In the genomic region with DNA sequence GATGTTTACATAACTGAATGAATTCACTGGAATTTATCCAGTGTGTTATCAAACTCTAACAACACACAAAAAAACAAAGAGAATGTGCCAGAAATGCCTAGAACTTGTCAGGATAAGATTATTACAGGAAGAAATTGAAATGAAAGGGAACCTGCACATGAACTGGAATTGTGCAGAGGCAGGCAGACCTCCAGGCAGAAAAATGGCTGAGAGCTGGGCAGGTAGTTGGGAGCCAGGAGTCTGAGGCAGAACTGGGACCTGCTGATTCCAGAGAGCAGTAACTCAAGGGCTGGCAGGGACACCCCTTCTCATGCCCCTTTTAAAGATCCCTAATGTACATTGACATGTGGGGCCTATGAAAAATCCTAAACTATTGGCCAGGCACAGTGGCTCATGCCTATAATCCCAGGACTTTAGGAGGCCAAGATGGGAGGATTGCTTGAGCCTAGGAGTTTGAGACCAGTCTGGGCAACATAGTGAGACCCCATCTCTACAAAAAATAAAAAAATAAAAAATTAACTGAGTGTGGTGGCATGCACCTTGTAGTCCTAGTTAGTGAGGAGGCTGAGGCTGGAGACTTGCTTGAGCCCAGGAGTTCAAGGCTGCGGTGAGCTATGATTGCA, we compare ENCODE assay signal across 9 cellular contexts. TPM values are rescaled to one million over a fixed set of nuclear protein-coding genes. Genes with fewer than 3 reads are reported as not detected.
DNase-seq lines count a peak whose midpoint lies in the region; ATAC-seq, FAIRE-seq and TF ChIP-seq lines count a peak whose summit lies in the region.
"Had no signal": no experiment of that assay in that cellular context is flagged by ENCODE, and none has a peak within 500 bp of the region (broad histone marks: within the 10 kb centered on the region; RNA-seq: fewer than 3 reads in every experiment).

No MANE protein-coding gene starts in this region.

- ATAC-seq in activated T-cell treated with anti-CD3 and anti-CD28 coated beads, Interleukin-2, amount 50 U/mL, for 72 hours (replicated peaks in 1 of 2), result no peak

- peak overlapping the region; percentile 96 for H3K27ac Mint-ChIP-seq in activated T-cell treated with anti-CD3 and anti-CD28 coated beads, Interleukin-2, amount 50 U/mL, for 72 hours
- peak overlapping the region; percentile 93 for H3K27ac Mint-ChIP-seq in astrocyte (ENCODE audit: unreplicated experiment)

- H3K4me3 ChIP-seq in astrocyte (ENCODE audit: insufficient read depth, low read depth, low read length) (peak overlapping the region; percentile 75), lower leg skin (ENCODE audit: low read depth, poor library complexity, severe bottlenecking) (peak overlapping the region; percentile 55), transverse colon (peak overlapping the region; percentile 47 to 81 (median 66))

- peaks cover 17 to 42% of the 10 kb centered on the region in 2 donors for H3K36me3 Mint-ChIP-seq in activated T-cell treated with anti-CD3 and anti-CD28 coated beads, Interleukin-2, amount 50 U/mL, for 72 hours (ENCODE audit: insufficient read depth in 2 of 2)
- peaks cover 11% of the 10 kb centered on the region for H3K36me3 Mint-ChIP-seq in astrocyte (ENCODE audit: low read depth, unreplicated experiment)

- TF ChIP-seq EP300 in transverse colon (IDR thresholded peaks at IDR 0.05; ENCODE audit: low read depth), result no peak

- H3K27me3 Mint-ChIP-seq in activated T-cell treated with anti-CD3 and anti-CD28 coated beads, Interleukin-2, amount 50 U/mL, for 72 hours (ENCODE audit: low read depth), result no peaks in the 10 kb centered on the region
- H3K27me3 Mint-ChIP-seq in astrocyte (ENCODE audit: low read depth, unreplicated experiment), result no peaks in the 10 kb centered on the region

- H2AFZ ChIP-seq in astrocyte (ENCODE audit: low read depth, low read length), result peak overlapping the region; percentile 81

- H3K79me2 ChIP-seq in astrocyte (ENCODE audit: insufficient read depth, low read length), result no peaks in the 10 kb centered on the region

- FAIRE-seq in astrocyte (lab: Jason Lieb, UNC), result no peak
- FAIRE-seq: islet of Langerhans had no signal

- peaks cover 9% of the 10 kb centered on the region for H3K4me1 ChIP-seq in astrocyte (ENCODE audit: insufficient read depth, low read length)
- H3K4me1 ChIP-seq in transverse colon, result peaks cover 0 to 22% (median 10%) of the 10 kb centered on the region in 4 donors

- peaks cover 0 to 2% of the 10 kb centered on the region in 2 donors for H3K9me3 Mint-ChIP-seq in activated T-cell treated with anti-CD3 and anti-CD28 coated beads, Interleukin-2, amount 50 U/mL, for 72 hours
- no peaks in the 10 kb centered on the region for H3K9me3 Mint-ChIP-seq in astrocyte (ENCODE audit: unreplicated experiment)

- H3K27me3 ChIP-seq in astrocyte (ENCODE audit: insufficient read depth, low read length), result no peaks in the 10 kb centered on the region
- H3K27me3 ChIP-seq in transverse colon, result no peaks in the 10 kb centered on the region

- intact Hi-C loops in lower leg skin (cut with DNase I; ENCODE audit: low total_unique reads) (no loop called here), transverse colon (cut with DNase I; ENCODE audit: low total_unique reads) (no loop called here)

- H3K4me3 Mint-ChIP-seq in activated T-cell treated with anti-CD3 and anti-CD28 coated beads, Interleukin-2, amount 50 U/mL, for 72 hours, result peak overlapping the region; percentile 95 to 99
- peak overlapping the region; percentile 94 for H3K4me3 Mint-ChIP-seq in astrocyte (ENCODE audit: unreplicated experiment)

- peaks cover 87% of the 10 kb centered on the region for H3K4me1 Mint-ChIP-seq in activated T-cell treated with anti-CD3 and anti-CD28 coated beads, Interleukin-2, amount 50 U/mL, for 72 hours (ENCODE audit: low read depth)
- H3K4me1 Mint-ChIP-seq in astrocyte (ENCODE audit: low read depth, unreplicated experiment), result peaks cover 30% of the 10 kb centered on the region

- H3K9me3 ChIP-seq in astrocyte (ENCODE audit: insufficient read depth, low read depth, low read length), result no peaks in the 10 kb centered on the region
- no peaks in the 10 kb centered on the region for H3K9me3 ChIP-seq in transverse colon

- H3K36me3 ChIP-seq in astrocyte (ENCODE audit: insufficient read depth, low read length) (no peaks in the 10 kb centered on the region), transverse colon (no peaks in the 10 kb centered on the region)

- peak overlapping the region; percentile 79 for H3K9ac ChIP-seq in astrocyte (ENCODE audit: low read length)

- DNase-seq in activated T-cell treated with anti-CD3 and anti-CD28 coated beads, Interleukin-2, amount 50 U/mL, for 72 hours, result no peak
- DNase-seq in activated T-cell treated with anti-CD3 and anti-CD28 coated beads for 4 hours, result no peak
- DNase-seq in astrocyte (ENCODE audit: low read depth), result no peak
- no peak for DNase-seq in lower leg skin (ENCODE audit: low spot score in 2 of 2)
- no peak for DNase-seq in transverse colon
- no peak for DNase-seq in anterior cingulate cortex (lab: John Stamatoyannopoulos, UW)
- DNase-seq in NCI-H2107 (lab: John Stamatoyannopoulos, UW), result no peak
- DNase-seq in T-helper 9 cell, result no peak

- no peaks in the 10 kb centered on the region for H4K20me1 ChIP-seq in astrocyte (ENCODE audit: insufficient read depth, low read length)

- no peak for TF ChIP-seq CTCF in astrocyte (IDR thresholded peaks at IDR 0.05; ENCODE audit: insufficient read depth, low read depth, low read length)
- no peak for TF ChIP-seq CTCF in lower leg skin (IDR thresholded peaks at IDR 0.05)
- TF ChIP-seq CTCF in transverse colon (IDR thresholded peaks at IDR 0.05), result no peak

- TF ChIP-seq POLR2A in lower leg skin (IDR thresholded peaks at IDR 0.05), result no peak
- TF ChIP-seq POLR2A in transverse colon (IDR thresholded peaks at IDR 0.05), result no peak

- WGBS in lower leg skin, 2 donors, result 94 to 95% methylated on average over 1 of the region's 1 CpG
- 100% methylated on average over 1 of the region's 1 CpG; no CpG with 5 or more reads in 1 of the 2 donors for WGBS in transverse colon (ENCODE audit: low coverage in 1 of 2), 2 donors

- H3K4me2 ChIP-seq in astrocyte (ENCODE audit: low read length), result peak overlapping the region; percentile 86

- in situ Hi-C loops in transverse colon (cut with MboI; ENCODE audit: low pct_ligation_motif_present in 1 of 4, low pct_unique_long_range_greater_than_20kb in 1 of 4, low sequenced_read_pairs in 3 of 4), result loop anchor here in 2 of 4 donors (25.0 kb wide), 1 partner anchor 392 kb away; no protein-coding TSS in a partner anchor

- H3K27ac ChIP-seq in astrocyte (ENCODE audit: low read depth, low read length), result peak overlapping the region; percentile 64
- H3K27ac ChIP-seq in transverse colon, result peak overlapping the region; percentile 77 to 87 (median 86)

RNA-seq across cellular contexts. Expression of a gene that starts 0.7 kb away (rescaled TPM):
- 100 to 1,000 TPM; 118 to 128 TPM for total RNA-seq in activated T-cell treated with anti-CD3 and anti-CD28 coated beads, Interleukin-2, amount 50 U/mL, for 72 hours
- total RNA-seq in astrocyte, result 61.7 and 69.3 TPM in 2 replicates
- 10 to 100 TPM; 12.9 to 23.8 (median 19.1) TPM for total RNA-seq in lower leg skin
- total RNA-seq in transverse colon, result 10 to 100 TPM; 15.0 to 38.4 (median 29.5) TPM

RNA-seq across cellular contexts. Expression of a gene that starts 5.1 kb away (rescaled TPM):
- 100 to 1,000 TPM; 102 to 109 TPM for total RNA-seq in activated T-cell treated with anti-CD3 and anti-CD28 coated beads, Interleukin-2, amount 50 U/mL, for 72 hours
- total RNA-seq in astrocyte (14.1 and 18.5 TPM in 2 replicates), lower leg skin (1 to 10 TPM in 3 of 4 donors, not detected in 1; 1.3 to 2.4 (median 1.4) TPM), transverse colon (10 to 100 TPM in 1 of 4 donors, 1 to 10 TPM in 3; 2.6 to 12.7 (median 7.3) TPM)
